8 cellular contexts compared by ENCODE assay signal in the genomic region with DNA sequence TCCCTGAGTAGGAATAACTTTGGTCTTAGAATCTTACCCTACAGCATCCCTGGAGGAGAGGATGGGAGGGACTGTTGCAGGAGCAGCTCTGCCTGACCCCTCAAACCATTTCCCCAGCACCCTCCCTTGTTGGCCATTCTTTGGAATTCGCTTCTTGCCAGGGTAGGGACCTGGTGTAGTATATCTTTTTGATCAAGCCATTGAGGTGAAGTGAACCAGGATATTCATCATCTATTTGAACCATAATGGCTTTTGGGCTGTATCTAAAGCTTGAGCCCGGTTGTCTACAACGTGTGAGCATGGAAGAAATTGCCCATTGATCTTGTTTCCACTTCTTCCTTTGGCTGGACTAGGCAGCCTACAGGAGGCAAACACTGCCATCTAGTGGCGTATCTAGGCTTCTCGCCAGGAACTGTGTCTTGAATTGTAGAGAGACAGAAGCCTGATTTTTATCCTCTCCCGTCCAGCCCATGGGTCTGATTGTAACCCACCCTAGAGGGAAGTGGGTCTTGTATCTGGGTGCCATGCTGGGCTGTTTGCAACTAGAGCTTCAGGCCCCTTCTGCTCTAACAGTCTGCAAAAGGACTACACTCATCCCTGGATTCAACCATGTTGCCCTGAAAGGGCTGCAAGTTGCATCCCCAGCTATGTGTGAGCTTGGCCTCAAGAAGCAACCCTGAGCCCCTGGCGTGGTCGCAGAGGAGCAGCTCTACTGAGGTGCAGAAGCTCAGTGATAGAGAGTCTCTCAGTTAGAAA.
A peak's percentile ranks its signal among the peaks of the same experiment; 100 is the strongest.
DNase-seq lines count a peak whose midpoint lies in the region; ATAC-seq and TF ChIP-seq lines count a peak whose summit lies in the region.

No MANE protein-coding gene starts in this region.

- H2AFZ ChIP-seq in Loucy (ENCODE audit: low read length), result no peak overlapping the region

- intact Hi-C loops in testis (cut with DNase I; ENCODE audit: low total_unique reads), result loop anchor here (10.0 kb wide), 1 partner anchor 905 kb away; no protein-coding TSS in a partner anchor

- H3K27ac ChIP-seq in foreskin keratinocyte (no peak overlapping the region), testis (peak overlapping the region; percentile 32 to 55)

- H4K20me1 ChIP-seq in Loucy (ENCODE audit: insufficient read depth, low read length, poor library complexity, severe bottlenecking), result no peaks in the 10 kb centered on the region

- no peaks in the 10 kb centered on the region for H3F3A ChIP-seq in Loucy (ENCODE audit: low read depth)

- H3K36me3 ChIP-seq in GM06990 (ENCODE audit: control insufficient read depth, insufficient read depth, low read length) (no peaks in the 10 kb centered on the region), Loucy (ENCODE audit: insufficient read depth, low read length) (no peaks in the 10 kb centered on the region), testis (ENCODE audit: low read depth, missing control alignments) (no peaks in the 10 kb centered on the region)

- H3K4me1 ChIP-seq in Loucy (ENCODE audit: insufficient read depth, low read length, poor library complexity, severe bottlenecking) (no peaks in the 10 kb centered on the region), foreskin keratinocyte (peaks cover 16% of the 10 kb centered on the region), testis (peaks cover 42% of the 10 kb centered on the region)

- H3K9me3 ChIP-seq in Loucy (ENCODE audit: insufficient read depth, low read depth, low read length), result no peaks in the 10 kb centered on the region
- H3K9me3 ChIP-seq in testis, result no peaks in the 10 kb centered on the region

- no peak overlapping the region for H3K4me3 ChIP-seq in GM06990 (replicated peaks; ENCODE audit: low read depth, low read length)
- H3K4me3 ChIP-seq in Loucy (ENCODE audit: low read length, poor library complexity, severe bottlenecking), result no peak overlapping the region
- H3K4me3 ChIP-seq in testis, result no peak overlapping the region

- no peaks in the 10 kb centered on the region for H3K9me2 ChIP-seq in Loucy (replicated peaks; ENCODE audit: low read depth, low read length)

- H3K4me2 ChIP-seq in Loucy (ENCODE audit: low read depth, low read length, poor library complexity, severe bottlenecking), result no peak overlapping the region

- H3K27me3 ChIP-seq in GM06990 (replicated peaks; ENCODE audit: control insufficient read depth, insufficient read depth, low read length) (peaks cover 1% of the 10 kb centered on the region), Loucy (ENCODE audit: insufficient read depth, low read length, poor library complexity, severe bottlenecking) (no peaks in the 10 kb centered on the region), foreskin keratinocyte (peaks cover 24% of the 10 kb centered on the region), testis (no peaks in the 10 kb centered on the region)

- DNase-seq in GM06990 (ENCODE audit: extremely low read depth, insufficient read length) (no peak), SHP77 (lab: John Stamatoyannopoulos, UW) (peak; percentile 48 to 53), foreskin keratinocyte (peak; percentile 33 to 60), nucleus accumbens (lab: John Stamatoyannopoulos, UW) (peak in 48 of 56 donors; percentile 12 to 87 (median 51)), testis (peak; percentile 87)
- DNase-seq in activated effector memory CD4-positive, alpha-beta T cell treated with anti-CD3 and anti-CD28 coated beads, Interleukin-2, amount 50 U/mL, for 16 hours, result peak; percentile 83

- peak; percentile 90 for TF ChIP-seq CTCF in GM06990 (IDR thresholded peaks at IDR 0.05; ENCODE audit: insufficient read depth, low read length, poor library complexity, severe bottlenecking)
- peak; percentile 91 for TF ChIP-seq CTCF in Loucy (conservative IDR thresholded peaks at IDR 0.05; ENCODE audit: low read length)
- TF ChIP-seq CTCF in foreskin keratinocyte (conservative IDR thresholded peaks at IDR 0.05), result peak; percentile 92
- TF ChIP-seq CTCF in testis (IDR thresholded peaks at IDR 0.05), result peak; percentile 68 to 83 (median 80)

- WGBS in testis, 2 donors, result 40 to 57% methylated on average over 7 to 8 of the region's 8 CpGs

- no peaks in the 10 kb centered on the region for H3K79me2 ChIP-seq in Loucy (ENCODE audit: insufficient read depth, low read length)

- TF ChIP-seq POLR2A in testis (IDR thresholded peaks at IDR 0.05), result no peak

- no peak overlapping the region for H3K9ac ChIP-seq in Loucy (ENCODE audit: low read depth, low read length, poor library complexity, severe bottlenecking)

- peak; percentile 61 for ATAC-seq in foreskin keratinocyte
- ATAC-seq in GM21786 (IDR thresholded peaks at IDR 0.05; ENCODE audit: unreplicated experiment), result no peak
